In the genomic region with DNA sequence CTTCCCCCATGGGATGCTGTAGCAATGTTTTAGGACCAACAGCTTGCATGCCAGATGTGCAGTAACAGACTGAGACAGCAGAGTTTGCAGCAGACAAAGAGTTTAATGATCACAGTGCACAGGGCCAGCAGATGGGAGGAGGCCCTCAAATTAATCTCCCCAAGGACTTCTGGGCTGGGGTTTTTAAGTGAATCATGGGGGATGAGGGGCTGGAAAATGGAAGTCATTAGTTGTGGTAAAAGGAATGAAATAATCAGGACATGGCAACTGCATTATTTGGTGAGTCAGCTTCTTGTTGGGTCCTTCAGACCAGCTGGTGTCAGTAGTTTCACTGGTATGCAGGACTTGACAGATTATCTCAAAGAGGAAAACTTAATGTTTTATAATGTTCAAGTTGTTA, we compare ENCODE assay signal across 12 cellular contexts. TPM values are rescaled to one million over a fixed set of nuclear protein-coding genes. Genes with fewer than 3 reads are reported as not detected.
A peak's percentile ranks its signal among the peaks of the same experiment; 100 is the strongest.
DNase-seq lines count a peak whose midpoint lies in the region; ATAC-seq and TF ChIP-seq lines count a peak whose summit lies in the region.
"Had no signal": no experiment of that assay in that cellular context is flagged by ENCODE, and none has a peak within 500 bp of the region (broad histone marks: within the 10 kb centered on the region; RNA-seq: fewer than 3 reads in every experiment).

No MANE protein-coding gene starts in this region.

- TF ChIP-seq CTCF in BJ (IDR thresholded peaks at IDR 0.05; ENCODE audit: insufficient read depth, low read depth, low read length) (no peak), fibroblast of mammary gland (conservative IDR thresholded peaks at IDR 0.05; ENCODE audit: control insufficient read depth, insufficient read depth, low read depth, low read length) (no peak), nephron progenitor cell (IDR thresholded peaks at IDR 0.05) (no peak)

- CTCF ChIA-PET in BJ (lab: Yijun Ruan, JAX), result interaction anchor here (1.2 to 1.5 kb wide), 2 partner anchors 12 to 37 kb away, joined by 3 read pairs; no protein-coding TSS in a partner anchor

- H3K4me3 Mint-ChIP-seq in nephron progenitor cell, result no peak overlapping the region
- H3K4me3 Mint-ChIP-seq: activated CD4-positive, alpha-beta memory T cell treated with anti-CD3 and anti-CD28 coated beads for 36 hours; CD8-positive, alpha-beta memory T cell had no signal

- ATAC-seq in GM19023 (IDR thresholded peaks at IDR 0.05; ENCODE audit: unreplicated experiment), result no peak
- no peak for ATAC-seq in HG03469 (IDR thresholded peaks at IDR 0.05; ENCODE audit: unreplicated experiment)

- peaks cover 10% of the 10 kb centered on the region for H3K4me1 Mint-ChIP-seq in nephron progenitor cell
- H3K4me1 Mint-ChIP-seq: CD8-positive, alpha-beta memory T cell had no signal

- H3K9me3 Mint-ChIP-seq in nephron progenitor cell, result peaks cover 26% of the 10 kb centered on the region
- H3K9me3 Mint-ChIP-seq: activated CD4-positive, alpha-beta memory T cell treated with anti-CD3 and anti-CD28 coated beads for 36 hours; CD8-positive, alpha-beta memory T cell had no signal

- H3K27me3 ChIP-seq in BJ (ENCODE audit: control insufficient read depth, insufficient read depth, low read length), result no peaks in the 10 kb centered on the region

- H3K36me3 Mint-ChIP-seq in nephron progenitor cell (ENCODE audit: low read depth), result peaks cover 5% of the 10 kb centered on the region
- H3K36me3 Mint-ChIP-seq: activated CD4-positive, alpha-beta memory T cell treated with anti-CD3 and anti-CD28 coated beads for 36 hours had no signal

- POLR2A ChIA-PET in BJ (lab: Charles Lee), result no interaction called here

- no peak overlapping the region for H3K4me3 ChIP-seq in BJ (ENCODE audit: low read depth, low read length)
- no peak overlapping the region for H3K4me3 ChIP-seq in fibroblast of mammary gland (ENCODE audit: control insufficient read depth, low read depth, low read length)

- DNase-seq in BJ (ENCODE audit: low read depth) (peak; percentile 77), NCI-H2171 (lab: John Stamatoyannopoulos, UW) (peak; percentile 89), fibroblast of mammary gland (ENCODE audit: low read depth) (peak; percentile 99), myocyte (ENCODE audit: low read depth) (peak; percentile 82), nephron progenitor cell (no peak)
- no peak for DNase-seq in activated T-cell treated with anti-CD3 and anti-CD28 coated beads, Interleukin-2, amount 50 U/mL, for 1 hour
- DNase-seq: activated CD4-positive, alpha-beta memory T cell treated with anti-CD3 and anti-CD28 coated beads for 36 hours; activated gamma-delta T cell treated with Interleukin-2 at 50 U/mL for 16 hours; CD8-positive, alpha-beta memory T cell; NCI-H146 had no signal

- no peaks in the 10 kb centered on the region for H3K36me3 ChIP-seq in BJ (ENCODE audit: control insufficient read depth, insufficient read depth, low read length)

- H3K27ac Mint-ChIP-seq in nephron progenitor cell, result no peak overlapping the region
- H3K27ac Mint-ChIP-seq: activated CD4-positive, alpha-beta memory T cell treated with anti-CD3 and anti-CD28 coated beads for 36 hours had no signal

- H3K27me3 Mint-ChIP-seq in nephron progenitor cell (ENCODE audit: low read depth, poor library complexity), result peaks cover 11% of the 10 kb centered on the region

RNA-seq across cellular contexts. Expression of gene NRBF2, which starts 12.6 kb away (rescaled TPM):
- 20.7 and 32.1 TPM in 2 replicates for polyA plus RNA-seq in BJ (2011; rRNA removed)
- 8.4 and 12.9 TPM in 2 replicates for polyA minus RNA-seq in BJ (2011; rRNA and poly(A)+ RNA removed)
- total RNA-seq in myocyte, result 11.0 and 17.0 TPM in 2 replicates
- polyA plus RNA-seq in myocyte (2012), result 32.0 TPM

Comparison
In these comparisons a context has a peak if more than half of its experiments do, and no peak if none do; other contexts are left out.
1. DNase-seq: peak in BJ (single experiment), NCI-H2171 (single experiment), fibroblast of mammary gland (single experiment) and myocyte (single experiment); none in nephron progenitor cell (single experiment) and activated T-cell treated with anti-CD3 and anti-CD28 coated beads, Interleukin-2, amount 50 U/mL, for 1 hour (single experiment).